24 cellular contexts compared by ENCODE assay signal in genomic region chr3:106108925-106109324, GRCh38.
DNase-seq lines count a peak whose midpoint lies in the region; ATAC-seq, FAIRE-seq and TF ChIP-seq lines count a peak whose summit lies in the region.
"Had no signal": no experiment of that assay in that cellular context is flagged by ENCODE, and none has a peak within 500 bp of the region (broad histone marks: within the 10 kb centered on the region; RNA-seq: fewer than 3 reads in every experiment).

No MANE protein-coding gene starts in this region.

- no peak for TF ChIP-seq EP300 in GM12878 (IDR thresholded peaks at IDR 0.05; ENCODE audit: borderline replicate concordance in 1 of 2, control insufficient read depth in 1 of 2, low read depth in 2 of 2, low read length in 2 of 2)
- TF ChIP-seq EP300 in neural cell (conservative IDR thresholded peaks at IDR 0.05; ENCODE audit: poor library complexity, severe bottlenecking), result peak; percentile 72

- H3K36me3 Mint-ChIP-seq in activated naive CD8-positive, alpha-beta T cell treated with anti-CD3 and anti-CD28 coated beads, Interleukin-2, amount 50 U/mL, for 24 hours (ENCODE audit: low read depth), result no peaks in the 10 kb centered on the region
- H3K36me3 Mint-ChIP-seq in activated naive CD8-positive, alpha-beta T cell treated with anti-CD3 and anti-CD28 coated beads for 36 hours, result peaks cover 2% of the 10 kb centered on the region
- H3K36me3 Mint-ChIP-seq: CD14-positive monocyte; CD8-positive, alpha-beta memory T cell had no signal

- CTCF ChIA-PET in GM12878 (lab: Yijun Ruan, JAX), result no interaction called here

- no peak for TF ChIP-seq POLR2A in GM12878 (IDR thresholded peaks at IDR 0.05; ENCODE audit: low read depth, low read length)

- H4K20me1 ChIP-seq in GM12878 (ENCODE audit: control insufficient read depth, insufficient read depth), result no peaks in the 10 kb centered on the region
- H4K20me1 ChIP-seq in neural cell (ENCODE audit: insufficient read depth), result no peaks in the 10 kb centered on the region
- H4K20me1 ChIP-seq: BLaER1 treated with 17β-estradiol and CSF1 and Interleukin-3, amounts not matched to agents 10 nM and 100 nM had no signal

- H3K4me2 ChIP-seq in GM12878 (ENCODE audit: control insufficient read depth, insufficient read depth), result no peak overlapping the region
- no peak overlapping the region for H3K4me2 ChIP-seq in neural cell (ENCODE audit: low read length)
- H3K4me2 ChIP-seq: A549; BLaER1 treated with 17β-estradiol and CSF1 and Interleukin-3, amounts not matched to agents 10 nM and 100 nM had no signal

- peak overlapping the region; percentile 37 for H3K27ac Mint-ChIP-seq in activated naive CD8-positive, alpha-beta T cell treated with anti-CD3 and anti-CD28 coated beads, Interleukin-2, amount 50 U/mL, for 24 hours
- H3K27ac Mint-ChIP-seq in activated naive CD8-positive, alpha-beta T cell treated with anti-CD3 and anti-CD28 coated beads for 36 hours, result no peak overlapping the region
- H3K27ac Mint-ChIP-seq: CD14-positive monocyte; CD4-positive, alpha-beta T cell; CD8-positive, alpha-beta memory T cell had no signal

- H3K27me3 ChIP-seq in GM12878 (replicated peaks in 1 of 2; ENCODE audit: control insufficient read depth in 2 of 2, insufficient read depth in 2 of 2, low read length in 1 of 2) (no peaks in the 10 kb centered on the region), neural cell (ENCODE audit: insufficient read depth, low read depth, low read length) (no peaks in the 10 kb centered on the region)
- H3K27me3 ChIP-seq: BE2C; BLaER1 treated with 17β-estradiol and CSF1 and Interleukin-3, amounts not matched to agents 10 nM and 100 nM had no signal

- no peaks in the 10 kb centered on the region for H3K27me3 Mint-ChIP-seq in activated naive CD8-positive, alpha-beta T cell treated with anti-CD3 and anti-CD28 coated beads, Interleukin-2, amount 50 U/mL, for 24 hours
- H3K27me3 Mint-ChIP-seq in activated naive CD8-positive, alpha-beta T cell treated with anti-CD3 and anti-CD28 coated beads for 36 hours, result no peaks in the 10 kb centered on the region
- H3K27me3 Mint-ChIP-seq: CD4-positive, alpha-beta T cell; CD8-positive, alpha-beta memory T cell had no signal

- H2AFZ ChIP-seq in GM12878 (ENCODE audit: control insufficient read depth, low read depth, low read length), result no peak overlapping the region
- no peak overlapping the region for H2AFZ ChIP-seq in neural cell (ENCODE audit: low read depth, low read length)
- H2AFZ ChIP-seq: GM23248 had no signal

- H3K9me3 ChIP-seq in GM12878 (replicated peaks; ENCODE audit: control insufficient read depth, insufficient read depth, low read length) (peaks cover 2% of the 10 kb centered on the region; the same call in 2 of the 3 replicates), neural cell (ENCODE audit: low read length) (no peaks in the 10 kb centered on the region)
- H3K9me3 ChIP-seq: A549, BE2C had no signal

- FAIRE-seq in GM12878 (lab: Jason Lieb, UNC), result peak; percentile 31
- FAIRE-seq: A549, D721Med, GM12892, H1 had no signal

- H3F3A ChIP-seq in neural cell (ENCODE audit: insufficient read depth, low read length, poor library complexity, severe bottlenecking), result peaks cover 7% of the 10 kb centered on the region

- H3K9ac ChIP-seq in GM12878 (ENCODE audit: control insufficient read depth, insufficient read depth, low read length) (no peak overlapping the region), neural cell (ENCODE audit: low read length) (no peak overlapping the region)
- H3K9ac ChIP-seq: BLaER1 treated with 17β-estradiol and CSF1 and Interleukin-3, amounts not matched to agents 10 nM and 100 nM; GM23248 had no signal

- RAD21 ChIA-PET in GM12878 (lab: Charles Lee; ENCODE audit: unreplicated experiment), result no interaction called here

- TF ChIP-seq RAD21 in GM12878 (IDR thresholded peaks at IDR 0.05; ENCODE audit: insufficient read depth, low read depth, low read length) (no peak), neural cell (conservative IDR thresholded peaks at IDR 0.05) (no peak)

- DNase-seq in activated naive CD8-positive, alpha-beta T cell treated with anti-CD3 and anti-CD28 coated beads, Interleukin-2, amount 50 U/mL, for 24 hours, result no peak
- no peak for DNase-seq in activated naive CD8-positive, alpha-beta T cell treated with anti-CD3 and anti-CD28 coated beads for 36 hours
- DNase-seq in GM12878 (ENCODE audit: low read depth, low spot score) (no peak), NCI-H526 (lab: John Stamatoyannopoulos, UW) (no peak)
- DNase-seq in activated naive CD4-positive, alpha-beta T cell treated with Interleukin-2 at 50 U/mL for 16 hours, result no peak
- DNase-seq: 8988T; ACHN; AML-193; BE2C; CD4-positive, alpha-beta T cell; CD8-positive, alpha-beta memory T cell; DMS 273 treated with DMSO at 0.1 percent for 48 hours; DMS79; GF-D8; GM23248; H7; HCEC 1CT had no signal

- in situ Hi-C loops in GM12878 (cut with MboI), result no loop called here

- SMC1A ChIA-PET in GM12878 (lab: Charles Lee; ENCODE audit: uncharacterized antibody, unreplicated experiment), result no interaction called here

- no peak overlapping the region for H3K4me3 ChIP-seq in GM12878
- no peak overlapping the region for H3K4me3 ChIP-seq in neural cell (ENCODE audit: low read length)
- H3K4me3 ChIP-seq: A549; BLaER1 treated with 17β-estradiol and CSF1 and Interleukin-3, amounts not matched to agents 10 nM and 100 nM; GM23248 had no signal

- H3K4me1 ChIP-seq in GM12878 (ENCODE audit: control insufficient read depth, insufficient read depth, low read length), result no peaks in the 10 kb centered on the region
- H3K4me1 ChIP-seq: BE2C had no signal

- 40% methylated on average over 2 of the region's 2 CpGs for WGBS in GM12878 (ENCODE audit: insufficient coverage, insufficient replicate concordance, low lambda C conversion rate, missing lambda C conversion rate)

- no peaks in the 10 kb centered on the region; a peak in 1 of 4 replicates for H3K36me3 ChIP-seq in GM12878 (ENCODE audit: control insufficient read depth in 2 of 2, insufficient read depth in 2 of 2, low read length in 1 of 2)
- H3K36me3 ChIP-seq in neural cell (ENCODE audit: insufficient read depth, low read length), result no peaks in the 10 kb centered on the region
- H3K36me3 ChIP-seq: BE2C; BLaER1 treated with 17β-estradiol and CSF1 and Interleukin-3, amounts not matched to agents 10 nM and 100 nM had no signal

- intact Hi-C loops in GM12878 (cut with micrococcal nuclease; ENCODE audit: unreplicated experiment), result no loop called here

- H3K4me1 Mint-ChIP-seq in activated naive CD8-positive, alpha-beta T cell treated with anti-CD3 and anti-CD28 coated beads, Interleukin-2, amount 50 U/mL, for 24 hours, result peaks cover 12% of the 10 kb centered on the region
- H3K4me1 Mint-ChIP-seq in activated naive CD8-positive, alpha-beta T cell treated with anti-CD3 and anti-CD28 coated beads for 36 hours, result peaks cover 12% of the 10 kb centered on the region
- H3K4me1 Mint-ChIP-seq: CD14-positive monocyte had no signal

- BruUV-seq in GM12878 (replicated peaks; lab: Mats Ljungman, UMichigan), result no TSS peak

- TF ChIP-seq CTCF in GM12878 (IDR thresholded peaks at IDR 0.05 in 2 of 3, conservative IDR thresholded peaks at IDR 0.05 in 1 of 3; ENCODE audit: control insufficient read depth in 2 of 3, extremely low read depth in 1 of 3, insufficient read depth in 1 of 3, low read depth in 3 of 3, low read length in 3 of 3) (no peak), neural cell (IDR thresholded peaks at IDR 0.05; ENCODE audit: poor library complexity, severe bottlenecking) (no peak)

- POLR2A ChIA-PET in GM12878 (lab: Charles Lee), result no interaction called here

- H3K79me2 ChIP-seq in GM12878 (ENCODE audit: control insufficient read depth, insufficient read depth, low read length), result no peaks in the 10 kb centered on the region
- H3K79me2 ChIP-seq in neural cell (replicated peaks; ENCODE audit: insufficient read depth, low read length), result no peaks in the 10 kb centered on the region

- H3K27ac ChIP-seq in GM12878 (ENCODE audit: control insufficient read depth, insufficient read depth) (no peak overlapping the region), neural cell (ENCODE audit: low read length) (peak overlapping the region; percentile 58)
- H3K27ac ChIP-seq: A549; BLaER1 treated with 17β-estradiol and CSF1 and Interleukin-3, amounts not matched to agents 10 nM and 100 nM; GM23248 had no signal

- H3K4me3 Mint-ChIP-seq in activated naive CD8-positive, alpha-beta T cell treated with anti-CD3 and anti-CD28 coated beads, Interleukin-2, amount 50 U/mL, for 24 hours, result no peak overlapping the region
- H3K4me3 Mint-ChIP-seq in activated naive CD8-positive, alpha-beta T cell treated with anti-CD3 and anti-CD28 coated beads for 36 hours, result no peak overlapping the region
- H3K4me3 Mint-ChIP-seq: CD14-positive monocyte; CD4-positive, alpha-beta T cell; CD8-positive, alpha-beta memory T cell had no signal

- H3K9me3 Mint-ChIP-seq in activated naive CD8-positive, alpha-beta T cell treated with anti-CD3 and anti-CD28 coated beads, Interleukin-2, amount 50 U/mL, for 24 hours, result no peaks in the 10 kb centered on the region
- peaks cover 4% of the 10 kb centered on the region for H3K9me3 Mint-ChIP-seq in activated naive CD8-positive, alpha-beta T cell treated with anti-CD3 and anti-CD28 coated beads for 36 hours
- H3K9me3 Mint-ChIP-seq: CD4-positive, alpha-beta T cell; CD8-positive, alpha-beta memory T cell had no signal

- no peak for ATAC-seq in activated naive CD8-positive, alpha-beta T cell treated with anti-CD3 and anti-CD28 coated beads, Interleukin-2, amount 50 U/mL, for 24 hours
- no peak for ATAC-seq in GM12878
- ATAC-seq: A549 had no signal

- no peaks in the 10 kb centered on the region for H3K9me2 ChIP-seq in neural cell (ENCODE audit: insufficient read depth, low read length)

TF ChIP-seq in neural cell, 6 proteins besides CTCF, POLR2A, EP300 and RAD21 (continues in another document):
- TF ChIP-seq SMC3 (conservative IDR thresholded peaks at IDR 0.05; ENCODE audit: poor library complexity) (no peak), MXI1 (conservative IDR thresholded peaks at IDR 0.05; ENCODE audit: poor library complexity, severe bottlenecking) (no peak)
